32 cellular contexts compared by ENCODE assay signal in the genomic region with DNA sequence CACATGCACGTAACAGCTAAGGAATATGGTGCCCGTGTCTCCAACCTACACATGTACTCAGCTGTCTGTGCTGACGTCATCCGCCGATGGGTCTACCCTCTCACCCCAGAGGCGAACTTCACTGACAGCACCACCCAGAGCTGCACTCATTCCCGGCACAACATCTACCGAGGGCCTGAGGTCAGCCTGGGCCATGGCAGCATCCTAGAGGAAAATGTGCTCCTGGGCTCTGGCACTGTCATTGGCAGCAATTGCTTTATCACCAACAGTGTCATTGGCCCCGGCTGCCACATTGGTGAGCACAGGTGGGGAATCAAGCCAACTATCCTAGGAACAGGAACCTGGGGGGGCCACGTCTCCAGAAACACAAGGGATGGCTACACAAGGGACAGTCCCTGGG. TPM values are rescaled to one million over a fixed set of nuclear protein-coding genes. Genes with fewer than 3 reads are reported as not detected.
"Had no signal": no experiment of that assay in that cellular context is flagged by ENCODE, and none has a peak within 500 bp of the region (broad histone marks: within the 10 kb centered on the region; RNA-seq: fewer than 3 reads in every experiment).

No MANE protein-coding gene starts in this region.

- ATAC-seq: effector memory CD8-positive, alpha-beta T cell; heart right ventricle; left cardiac atrium; left lung; naive thymus-derived CD8-positive, alpha-beta T cell; stimulated activated naive CD8-positive, alpha-beta T cell treated with anti-CD3 and anti-CD28 coated beads, Interleukin-15, Interleukin-2, amounts not matched to agents 100 U/mL and 50 U/mL, for 24 hours had no signal

- H3K36me3 ChIP-seq: uterus had no signal

- H3K27me3 ChIP-seq: esophagus squamous epithelium, heart right ventricle, left lung, right atrium auricular region, tibial nerve, upper lobe of left lung, uterus had no signal

- H3K4me1 ChIP-seq: uterus had no signal

- H3K9me3 Mint-ChIP-seq: effector memory CD8-positive, alpha-beta T cell; naive thymus-derived CD8-positive, alpha-beta T cell; nephron progenitor cell had no signal

- H3K27ac ChIP-seq: esophagus squamous epithelium, heart right ventricle, left lung, prostate gland, right atrium auricular region, skin epidermis, thoracic aorta, tibial nerve, upper lobe of left lung, uterus had no signal

- H3K4me3 ChIP-seq: esophagus squamous epithelium, heart right ventricle, left lung, prostate gland, right atrium auricular region, skin epidermis, thoracic aorta, tibial nerve, upper lobe of left lung, uterus had no signal

- H3K27ac Mint-ChIP-seq: effector memory CD8-positive, alpha-beta T cell; nephron progenitor cell had no signal

- H3K9me3 ChIP-seq: esophagus squamous epithelium, heart right ventricle, left lung, prostate gland, right atrium auricular region, thoracic aorta, tibial nerve, upper lobe of left lung, uterus had no signal

- DNase-seq: cortex of kidney; effector memory CD8-positive, alpha-beta T cell; erythroblast; esophagus squamous epithelium; foreskin melanocyte; glutamatergic neuron; heart right ventricle; hippocampal formation; left cardiac atrium; left lung; mesenchymal stem cell; midbrain; naive thymus-derived CD8-positive, alpha-beta T cell; nephron progenitor cell; nucleus accumbens; stimulated activated CD4-positive, alpha-beta T cell treated with anti-CD3 and anti-CD28 coated beads, Interleukin-15, amount 100 ng/mL, for 24 hours; stimulated activated CD4-positive, alpha-beta T cell treated with anti-CD3 and anti-CD28 coated beads, Interleukin-2, amount 100 ng/mL, for 48 hours; stimulated activated naive CD8-positive, alpha-beta T cell treated with anti-CD3 and anti-CD28 coated beads, Interleukin-15, Interleukin-2, amounts not matched to agents 100 U/mL and 50 U/mL, for 24 hours; substantia nigra; upper lobe of left lung; uterus had no signal

- H3K4me3 Mint-ChIP-seq: effector memory CD8-positive, alpha-beta T cell; naive thymus-derived CD8-positive, alpha-beta T cell; nephron progenitor cell had no signal

- H3K27me3 Mint-ChIP-seq: effector memory CD8-positive, alpha-beta T cell; naive thymus-derived CD8-positive, alpha-beta T cell had no signal

RNA-seq across cellular contexts. Expression of a gene that starts 43.6 kb away (rescaled TPM):
- total RNA-seq: dermis microvascular lymphatic vessel endothelial cell; esophagus squamous epithelium; heart right ventricle; kidney epithelial cell; left cardiac atrium; left lung; lower leg skin; lung microvascular endothelial cell; mucosa of gallbladder; naive thymus-derived CD8-positive, alpha-beta T cell; osteocyte; prostate gland; right atrium auricular region; thoracic aorta; tibial nerve; upper lobe of left lung; uterus had no signal
- polyA plus RNA-seq: heart right ventricle; naive thymus-derived CD8-positive, alpha-beta T cell had no signal
